14 cellular contexts compared by ENCODE assay signal in genomic region chr14:59427653-59428578, GRCh38. TPM values are rescaled to one million over a fixed set of nuclear protein-coding genes. Genes with fewer than 3 reads are reported as not detected.
DNase-seq lines count a peak whose midpoint lies in the region; ATAC-seq, FAIRE-seq and TF ChIP-seq lines count a peak whose summit lies in the region.
"Had no signal": no experiment of that assay in that cellular context is flagged by ENCODE, and none has a peak within 500 bp of the region (broad histone marks: within the 10 kb centered on the region; RNA-seq: fewer than 3 reads in every experiment).

No MANE protein-coding gene starts in this region.

- peaks cover 58% of the 10 kb centered on the region for H3K4me1 ChIP-seq in ACC112 (ENCODE audit: control insufficient read depth, insufficient read depth, low read length, unreplicated experiment)

- no peaks in the 10 kb centered on the region for H3K79me2 ChIP-seq in ACC112 (ENCODE audit: control insufficient read depth, insufficient read depth, low read length, unreplicated experiment)

- FAIRE-seq in RCC 7860 (lab: Jason Lieb, UNC) (no peak), H54 (lab: Jason Lieb, UNC) (no peak), GM19239 (lab: Jason Lieb, UNC) (no peak)
- FAIRE-seq: G401.6 had no signal

- H3K4me3 Mint-ChIP-seq in osteocyte (ENCODE audit: unreplicated experiment): no peak overlapping the region
- H3K4me3 Mint-ChIP-seq: WTC11 had no signal

- H3K9me3 Mint-ChIP-seq in osteocyte (ENCODE audit: unreplicated experiment): no peaks in the 10 kb centered on the region
- H3K9me3 Mint-ChIP-seq: WTC11 had no signal

- TF ChIP-seq POLR2A in H54 (IDR thresholded peaks at IDR 0.05; ENCODE audit: low read depth, low read length): no peak

- peak overlapping the region; percentile 59 for H3K27ac Mint-ChIP-seq in osteocyte (ENCODE audit: unreplicated experiment)
- H3K27ac Mint-ChIP-seq: progenitor cell of endocrine pancreas, WTC11 had no signal

- TF ChIP-seq CTCF in osteocyte (IDR thresholded peaks at IDR 0.05): no peak

- no peaks in the 10 kb centered on the region for H3K27me3 ChIP-seq in ACC112 (ENCODE audit: insufficient read depth, low read length)

- H3K36me3 Mint-ChIP-seq in osteocyte (ENCODE audit: unreplicated experiment): no peaks in the 10 kb centered on the region
- H3K36me3 Mint-ChIP-seq: WTC11 had no signal

- no peaks in the 10 kb centered on the region for H3K27me3 Mint-ChIP-seq in osteocyte (ENCODE audit: unreplicated experiment)

- H3K27ac ChIP-seq in ACC112 (ENCODE audit: low read depth, low read length): peak overlapping the region; percentile 92
- H3K27ac ChIP-seq: PC-9 had no signal

- H3K36me3 ChIP-seq in ACC112 (ENCODE audit: insufficient read depth, low read length): peaks cover 4% of the 10 kb centered on the region; the same call in 1 of the 2 replicates

- ATAC-seq in GM18907 (IDR thresholded peaks at IDR 0.05; ENCODE audit: unreplicated experiment) (no peak), HG03097 (IDR thresholded peaks at IDR 0.05; ENCODE audit: low FRiP score, unreplicated experiment) (no peak)
- ATAC-seq: WTC11 had no signal

- DNase-seq in RCC 7860 (ENCODE audit: low spot score): peak; percentile 42
- DNase-seq in fibroblast of peridontal ligament (ENCODE audit: extremely low read depth): peak; percentile 62
- no peak for DNase-seq in osteocyte (ENCODE audit: extremely low spot score, unreplicated experiment)
- no peak for DNase-seq in H54 (ENCODE audit: insufficient read length, low spot score)
- DNase-seq in GM19239 (ENCODE audit: insufficient read length, low spot score): no peak
- DNase-seq: activated effector memory CD4-positive, alpha-beta T cell treated with Interleukin-2 at 50 U/mL for 16 hours; kidney glomerular epithelial cell; PC-9 had no signal

- peaks cover 26% of the 10 kb centered on the region for H3K4me1 Mint-ChIP-seq in osteocyte (ENCODE audit: unreplicated experiment)

- peak overlapping the region; percentile 30; the same call in 1 of the 2 replicates for H3K4me3 ChIP-seq in ACC112 (ENCODE audit: low read depth, low read length)
- H3K4me3 ChIP-seq: PC-9 had no signal

- H2AFZ ChIP-seq in ACC112 (ENCODE audit: low read length, unreplicated experiment): peak overlapping the region; percentile 11
- H2AFZ ChIP-seq: PC-9 had no signal

RNA-seq across cellular contexts. Expression of gene GPR135, which starts 37.3 kb away (rescaled TPM):
- 3.5 and 3.6 TPM in 2 replicates for total RNA-seq in osteocyte

RNA-seq across cellular contexts. Expression of gene L3HYPDH, which starts 56.3 kb away (rescaled TPM):
- 31.9 and 32.2 TPM in 2 replicates for total RNA-seq in osteocyte

RNA-seq across cellular contexts. Expression of gene JKAMP, which starts 56.4 kb away (rescaled TPM):
- total RNA-seq in osteocyte: 47.6 and 53.4 TPM in 2 replicates

Comparison
In these comparisons a context has a peak if more than half of its experiments do, and no peak if none do; other contexts are left out.
1. DNase-seq: peak in RCC 7860 (single experiment) and fibroblast of peridontal ligament (single experiment); none in osteocyte (single experiment), H54 (single experiment) and GM19239 (single experiment).